ENCODE assay signal across 9 cellular contexts in the genomic region with DNA sequence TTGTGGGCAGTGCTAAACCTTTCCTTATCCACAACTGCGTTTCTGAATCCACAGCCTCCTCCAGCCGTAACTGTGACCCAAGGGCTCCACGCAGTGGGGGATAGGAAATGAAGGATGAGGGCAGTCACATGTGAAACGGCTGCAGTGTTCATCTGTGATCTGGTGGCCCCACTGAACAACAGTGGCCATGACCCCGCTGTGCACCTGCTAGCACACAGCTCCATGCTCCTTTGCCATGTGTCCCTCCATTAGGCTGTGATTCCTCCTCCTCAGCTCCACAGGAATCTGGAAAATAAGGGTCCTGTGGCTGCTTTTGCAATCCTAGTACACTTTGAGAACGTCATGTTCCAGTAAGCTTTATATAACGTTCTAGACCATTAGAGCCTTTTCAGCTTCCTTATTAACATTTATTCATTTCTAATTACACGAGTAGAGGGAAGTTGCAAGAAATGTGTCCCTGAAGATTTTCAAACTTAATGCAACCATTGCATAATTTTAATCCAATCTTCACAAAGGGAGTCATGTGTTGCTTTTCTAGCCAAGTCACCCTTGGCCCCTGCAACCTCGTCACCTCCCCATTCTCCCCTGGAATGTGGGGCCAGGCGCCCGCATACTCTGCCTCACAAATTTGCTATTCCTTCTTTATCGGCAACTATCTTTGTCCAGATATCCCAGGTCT. TPM values are rescaled to one million over a fixed set of nuclear protein-coding genes. Genes with fewer than 3 reads are reported as not detected.
A peak's percentile ranks its signal among the peaks of the same experiment; 100 is the strongest.
DNase-seq lines count a peak whose midpoint lies in the region; ATAC-seq and TF ChIP-seq lines count a peak whose summit lies in the region.
"Had no signal": no experiment of that assay in that cellular context is flagged by ENCODE, and none has a peak within 500 bp of the region (broad histone marks: within the 10 kb centered on the region; RNA-seq: fewer than 3 reads in every experiment).

No MANE protein-coding gene starts in this region.

- H3K27me3 Mint-ChIP-seq in endodermal cell (ENCODE audit: insufficient read depth) = no peaks in the 10 kb centered on the region

- H3K4me2 ChIP-seq in MM.1S (ENCODE audit: low read depth, low read length) = no peak overlapping the region

- H4K20me1 ChIP-seq in MM.1S (ENCODE audit: insufficient read depth, low read length) = no peaks in the 10 kb centered on the region

- DNase-seq in AG20443 (ENCODE audit: low spot score) = peak; percentile 73
- DNase-seq in NCI-H524 treated with DMSO at 0.1 percent for 48 hours (lab: John Stamatoyannopoulos, UW) = peak; percentile 58
- no peak for DNase-seq in endodermal cell
- DNase-seq in myocyte (ENCODE audit: low read depth) = peak; percentile 70
- DNase-seq in NCI-H774 (lab: John Stamatoyannopoulos, UW) = no peak
- no peak for DNase-seq in MM.1S
- no peak for DNase-seq in T-helper 2 cell
- DNase-seq: NCI-H446 treated with DMSO at 0.1 percent for 48 hours had no signal

- H3K9ac ChIP-seq in endodermal cell (ENCODE audit: extremely low read depth, low read length, poor library complexity, severe bottlenecking) (no peak overlapping the region), MM.1S (ENCODE audit: low read length) (no peak overlapping the region)

- TF ChIP-seq CTCF in endodermal cell (conservative IDR thresholded peaks at IDR 0.05) (peak; percentile 42), MM.1S (IDR thresholded peaks at IDR 0.05; ENCODE audit: low read length) (no peak)

- H3K4me1 ChIP-seq in endodermal cell (ENCODE audit: control insufficient read depth, insufficient read depth, low read length) = no peaks in the 10 kb centered on the region
- H3K4me1 ChIP-seq in MM.1S (ENCODE audit: low read length) = no peaks in the 10 kb centered on the region

- H3K9me2 ChIP-seq in MM.1S (replicated peaks; ENCODE audit: insufficient read depth, low read length) = no peaks in the 10 kb centered on the region

- no peaks in the 10 kb centered on the region for H3F3A ChIP-seq in MM.1S (ENCODE audit: insufficient read depth, low read length)

- H3K4me3 ChIP-seq in endodermal cell (ENCODE audit: low read length) = no peak overlapping the region
- no peak overlapping the region for H3K4me3 ChIP-seq in MM.1S (ENCODE audit: low read length)

- whole genome bisulfite sequencing in endodermal cell (ENCODE audit: insufficient coverage in 1 of 2, insufficient read length in 1 of 2), 2 experiments = 90% methylated on average over 7 to 12 of the region's 12 CpGs

- H3K27ac ChIP-seq in endodermal cell (ENCODE audit: low read depth, low read length) = no peak overlapping the region
- no peak overlapping the region for H3K27ac ChIP-seq in MM.1S (ENCODE audit: low read length)

- no peak overlapping the region for H3K4me3 Mint-ChIP-seq in endodermal cell

- H3K27ac Mint-ChIP-seq in endodermal cell = no peak overlapping the region

- H3K27me3 ChIP-seq in endodermal cell (ENCODE audit: control insufficient read depth, insufficient read depth, low read length, poor library complexity, severe bottlenecking) (no peaks in the 10 kb centered on the region), MM.1S (replicated peaks; ENCODE audit: insufficient read depth, low read length) (no peaks in the 10 kb centered on the region)

- peaks cover 1% of the 10 kb centered on the region for H3K9me3 Mint-ChIP-seq in endodermal cell

- ATAC-seq in HG02610 (IDR thresholded peaks at IDR 0.05; ENCODE audit: unreplicated experiment) = no peak

- no peaks in the 10 kb centered on the region for H3K36me3 Mint-ChIP-seq in endodermal cell (ENCODE audit: low read depth)

- no peaks in the 10 kb centered on the region for H3K36me3 ChIP-seq in endodermal cell (ENCODE audit: control insufficient read depth, insufficient read depth, low read length)
- no peaks in the 10 kb centered on the region for H3K36me3 ChIP-seq in MM.1S (replicated peaks; ENCODE audit: insufficient read depth, low read length)

- peaks cover 3% of the 10 kb centered on the region for H3K4me1 Mint-ChIP-seq in endodermal cell

- H2AFZ ChIP-seq in MM.1S (ENCODE audit: low read length) = no peak overlapping the region

- no peaks in the 10 kb centered on the region for H3K79me2 ChIP-seq in MM.1S (ENCODE audit: low read length)

- H3K9me3 ChIP-seq in endodermal cell (ENCODE audit: control insufficient read depth, low read length) (no peaks in the 10 kb centered on the region), MM.1S (replicated peaks; ENCODE audit: insufficient read depth, low read length) (no peaks in the 10 kb centered on the region)

RNA-seq across cellular contexts. Expression of a gene that starts 7.1 kb away (rescaled TPM):
- total RNA-seq in endodermal cell (10 to 100 TPM; 35.3 to 42.9 TPM), myocyte (34.0 and 39.3 TPM in 2 replicates)
- polyA plus RNA-seq in endodermal cell (2013, experiment 1 of 2) = 28.0 TPM
- polyA plus RNA-seq in endodermal cell (2013, experiment 2 of 2) = 29.6 TPM
- 17.4 TPM for polyA plus RNA-seq in myocyte (2012)

Comparison
In these comparisons a context has a peak if more than half of its experiments do, and no peak if none do; other contexts are left out.
1. DNase-seq: peak in AG20443 (single experiment), NCI-H524 treated with DMSO at 0.1 percent for 48 hours (single experiment) and myocyte (single experiment); none in endodermal cell (single experiment), NCI-H774 (single experiment), MM.1S (single experiment) and T-helper 2 cell (0 of 5).